Comparison of ENCODE assay signal across 12 cellular contexts in the genomic region with DNA sequence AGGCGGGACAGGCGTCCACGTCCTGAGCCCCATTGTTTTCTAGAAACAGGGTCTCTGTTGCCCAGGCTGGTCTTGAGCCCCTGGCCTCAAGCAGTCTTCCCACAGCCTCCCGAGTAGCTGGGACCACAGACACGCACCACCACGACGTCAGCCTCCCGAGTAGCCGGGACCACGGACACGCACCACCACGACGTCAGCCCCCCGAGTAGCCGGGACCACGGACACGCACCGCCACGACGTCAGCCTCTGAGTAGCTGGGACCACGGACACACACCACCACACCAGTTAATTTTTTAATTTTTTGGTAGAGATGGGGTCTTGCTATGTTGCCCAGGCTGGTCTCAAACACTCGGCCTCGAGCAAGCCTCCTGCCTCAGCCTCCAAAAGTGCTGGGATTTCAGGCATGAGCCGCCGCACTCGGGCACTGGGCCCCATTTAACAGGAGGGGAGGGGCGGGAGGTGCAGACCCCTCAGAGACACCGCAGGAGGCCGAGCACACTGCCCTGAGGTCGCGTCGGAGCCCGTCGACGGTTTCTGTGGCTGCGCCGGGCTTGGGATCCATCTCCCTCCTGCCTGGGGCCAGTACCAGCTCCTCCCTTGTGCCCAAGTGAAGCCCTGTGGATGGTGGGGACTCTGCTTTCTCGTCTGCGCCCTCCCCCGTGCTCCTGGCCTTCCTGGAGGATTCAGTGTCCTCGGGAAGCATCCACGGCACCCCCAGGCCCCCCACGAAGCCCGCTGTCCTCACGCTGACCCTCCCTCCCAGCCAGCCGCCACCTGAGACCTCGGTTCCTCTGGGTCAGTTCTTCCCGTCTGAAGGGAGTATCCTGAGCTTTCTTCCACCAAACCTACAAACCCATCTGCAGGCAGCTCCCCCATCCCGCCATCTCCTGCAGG.
"Had no signal": no experiment of that assay in that cellular context is flagged by ENCODE, and none has a peak within 500 bp of the region (broad histone marks: within the 10 kb centered on the region; RNA-seq: fewer than 3 reads in every experiment).

No MANE protein-coding gene starts in this region.

- H3K9me3 Mint-ChIP-seq: memory B cell, neural crest cell had no signal

- H3K4me3 ChIP-seq: pancreas, skin epidermis, vagina had no signal

- H3K27ac ChIP-seq: pancreas, vagina, WERI-Rb-1 had no signal

- H3K4me3 Mint-ChIP-seq: activated CD4-positive, alpha-beta T cell treated with anti-CD3 and anti-CD28 coated beads, Interleukin-2, amount 10 ng/mL, durations not matched to agents 24 days and 14 days; memory B cell; neural crest cell had no signal

- H3K4me1 Mint-ChIP-seq: activated CD4-positive, alpha-beta T cell treated with anti-CD3 and anti-CD28 coated beads, Interleukin-2, amount 10 ng/mL, durations not matched to agents 24 days and 14 days; neural crest cell had no signal

- DNase-seq: activated CD4-positive, alpha-beta T cell treated with anti-CD3 and anti-CD28 coated beads, Interleukin-2, amount 10 ng/mL, durations not matched to agents 24 days and 14 days; activated naive CD4-positive, alpha-beta T cell treated with Interleukin-2 at 50 U/mL for 16 hours; foreskin melanocyte; head of caudate nucleus; pancreas; retina; T1000; WERI-Rb-1 had no signal

- H3K27me3 ChIP-seq: pancreas, vagina had no signal

- H3K36me3 Mint-ChIP-seq: memory B cell had no signal

- H3K27me3 Mint-ChIP-seq: activated CD4-positive, alpha-beta T cell treated with anti-CD3 and anti-CD28 coated beads, Interleukin-2, amount 10 ng/mL, durations not matched to agents 24 days and 14 days had no signal

- H3K27ac Mint-ChIP-seq: activated CD4-positive, alpha-beta T cell treated with anti-CD3 and anti-CD28 coated beads, Interleukin-2, amount 10 ng/mL, durations not matched to agents 24 days and 14 days; memory B cell had no signal

- H3K9me3 ChIP-seq: pancreas, vagina had no signal

- H3K36me3 ChIP-seq: WERI-Rb-1 had no signal

- H3K4me1 ChIP-seq: pancreas, vagina had no signal
